ENCODE assay signal across 11 cellular contexts in genomic region chr22:35380013-35380412, GRCh38. TPM values are rescaled to one million over a fixed set of nuclear protein-coding genes. Genes with fewer than 3 reads are reported as not detected.
A peak's percentile ranks its signal among the peaks of the same experiment; 100 is the strongest.
DNase-seq lines count a peak whose midpoint lies in the region; ATAC-seq and TF ChIP-seq lines count a peak whose summit lies in the region.
"Had no signal": no experiment of that assay in that cellular context is flagged by ENCODE, and none has a peak within 500 bp of the region (broad histone marks: within the 10 kb centered on the region; RNA-seq: fewer than 3 reads in every experiment).

No MANE protein-coding gene starts in this region.

- peaks cover 4% of the 10 kb centered on the region for H4K20me1 ChIP-seq in osteoblast (ENCODE audit: insufficient read depth, low read length)

- peaks cover 52% of the 10 kb centered on the region for H3K4me1 ChIP-seq in osteoblast (ENCODE audit: insufficient read depth, low read length)

- H3K9me3 ChIP-seq in osteoblast (ENCODE audit: low read depth, low read length) = no peaks in the 10 kb centered on the region

- POLR2A ChIA-PET in RWPE1 (lab: Yijun Ruan, JAX; ENCODE audit: low non-redundant PET) = interaction anchor here (0.6 kb wide), 2 partner anchors 38 to 353 kb away, joined by 3 to 5 read pairs; no protein-coding TSS in a partner anchor

- peaks cover 39% of the 10 kb centered on the region for H3K79me2 ChIP-seq in osteoblast (ENCODE audit: insufficient read depth, low read length)

- peaks cover 19% of the 10 kb centered on the region for H3K36me3 ChIP-seq in osteoblast (ENCODE audit: insufficient read depth, low read length)

- intact Hi-C loops in Right ventricle myocardium inferior (cut with DNase I) = no loop called here
- intact Hi-C loops in sciatic nerve (cut with DNase I) = no loop called here

- no peak for ATAC-seq in Right ventricle myocardium inferior
- ATAC-seq in sciatic nerve = no peak

- no peak overlapping the region for H2AFZ ChIP-seq in osteoblast (ENCODE audit: low read length)

- peak overlapping the region; percentile 95 for H3K4me2 ChIP-seq in osteoblast (ENCODE audit: insufficient read depth, low read length)

- peak; percentile 39 for DNase-seq in AG08396 (ENCODE audit: low spot score)
- DNase-seq in RWPE1 (ENCODE audit: low spot score) = no peak
- peak; percentile 44 for DNase-seq in fibroblast of gingiva (ENCODE audit: low read depth)
- DNase-seq in osteoblast (ENCODE audit: insufficient read length, low spot score, missing footprints) = peak; percentile 65
- DNase-seq in NCI-H1417 (lab: John Stamatoyannopoulos, UW) = no peak
- no peak for DNase-seq in Right ventricle myocardium inferior (ENCODE audit: missing footprints)
- no peak for DNase-seq in SIG-M5 treated with dmso at 0.1 percent for 504 hours (lab: John Stamatoyannopoulos, UW; ENCODE audit: unreplicated experiment)
- no peak for DNase-seq in sciatic nerve (ENCODE audit: low spot score)
- DNase-seq: activated CD8-positive, alpha-beta memory T cell treated with anti-CD3 and anti-CD28 coated beads, Interleukin-2, amount 50 U/mL, for 48 hours; Kasumi-1; T-helper 1 cell had no signal

- no peak overlapping the region for H3K4me3 ChIP-seq in osteoblast (ENCODE audit: insufficient read depth, low read length)

- CTCF ChIA-PET in RWPE1 (lab: Yijun Ruan, JAX) = interaction anchor here (0.5 kb wide), 1 partner anchor 247 kb away, joined by 5 read pairs; no protein-coding TSS in a partner anchor

- no peak for TF ChIP-seq CTCF in RWPE1 (conservative IDR thresholded peaks at IDR 0.05; ENCODE audit: low read depth)
- TF ChIP-seq CTCF in osteoblast (IDR thresholded peaks at IDR 0.05; ENCODE audit: extremely low read depth, low read depth, low read length) = no peak

- no peaks in the 10 kb centered on the region for H3K27me3 ChIP-seq in osteoblast (ENCODE audit: insufficient read depth, low read length)

- H3K27ac ChIP-seq in RWPE1 = peak overlapping the region; percentile 73
- peak overlapping the region; percentile 86 for H3K27ac ChIP-seq in osteoblast (ENCODE audit: low read depth, low read length)

RNA-seq across cellular contexts. Expression of gene HMOX1, which starts 0.9 kb away (rescaled TPM):
- total RNA-seq in osteoblast = 411 and 475 TPM in 2 replicates
- 7.4 TPM for total RNA-seq in Right ventricle myocardium inferior
- 78.5 TPM for total RNA-seq in sciatic nerve

RNA-seq across cellular contexts. Expression of gene MCM5, which starts 19.9 kb away (rescaled TPM):
- total RNA-seq in osteoblast = 12.7 and 13.6 TPM in 2 replicates
- total RNA-seq in Right ventricle myocardium inferior = 13.6 TPM
- total RNA-seq in sciatic nerve = 23.0 TPM

Comparison
In these comparisons a context has a peak if more than half of its experiments do, and no peak if none do; other contexts are left out.
1. DNase-seq: peak in AG08396 (single experiment), fibroblast of gingiva (single experiment) and osteoblast (single experiment); none in RWPE1 (single experiment), NCI-H1417 (0 of 3), Right ventricle myocardium inferior (single experiment), SIG-M5 treated with dmso at 0.1 percent for 504 hours (single experiment) and sciatic nerve (single experiment).